ENCODE assay signal across 23 cellular contexts in genomic region chr20:52532674-52533073, GRCh38.
"Had no signal": no experiment of that assay in that cellular context is flagged by ENCODE, and none has a peak within 500 bp of the region (broad histone marks: within the 10 kb centered on the region; RNA-seq: fewer than 3 reads in every experiment).

No MANE protein-coding gene starts in this region.

- H3K27me3 ChIP-seq: stomach, thyroid gland, vagina had no signal

- DNase-seq: effector CD8-positive, alpha-beta T cell; endodermal cell; esophagus squamous epithelium; hypothalamus; immature natural killer cell; islet precursor cell; kidney glomerular epithelial cell; left ventricle myocardium superior; lower lobe of right lung; stimulated activated CD4-positive, alpha-beta T cell treated with anti-CD3 and anti-CD28 coated beads, Interleukin-12 subunit alpha, Interleukin-12 subunit beta, amount 100 ng/mL, for 4 hours; stimulated activated CD4-positive, alpha-beta T cell treated with anti-CD3 and anti-CD28 coated beads, Interleukin-1b, Interleukin-23, amount 100 ng/mL, for 48 hours; stimulated activated CD4-positive, alpha-beta T cell treated with anti-CD3 and anti-CD28 coated beads, Interleukin-4, amount 100 ng/mL, for 1 hour; stimulated activated CD8-positive, alpha-beta memory T cell treated with anti-CD3 and anti-CD28 coated beads, Interleukin-4, amount 100 ng/mL, for 48 hours; stimulated activated naive CD4-positive, alpha-beta T cell treated with Interleukin-2 at 50 U/mL for 16 hours; stomach; thyroid gland; trophoblast cell had no signal

- H3K4me1 ChIP-seq: lower lobe of right lung, parathyroid adenoma, stomach, thyroid gland, vagina had no signal

- H3K36me3 ChIP-seq: esophagus squamous epithelium, lower lobe of right lung, stomach, thyroid gland, vagina had no signal

- H3K4me3 ChIP-seq: esophagus squamous epithelium, lower lobe of right lung, smooth muscle cell, stomach, thyroid gland, vagina had no signal

- H3K9me3 ChIP-seq: esophagus squamous epithelium, lower lobe of right lung, stomach, thyroid gland, vagina had no signal

- H3K9ac ChIP-seq: parathyroid adenoma had no signal

- H3K27ac ChIP-seq: epithelial cell of prostate, esophagus squamous epithelium, lower lobe of right lung, parathyroid adenoma, stomach, thyroid gland, vagina had no signal

- FAIRE-seq: colon, frontal cortex had no signal
